Comparison of ENCODE assay signal across 19 cellular contexts in genomic region chr2:126832757-126833156, GRCh38.
DNase-seq lines count a peak whose midpoint lies in the region; ATAC-seq and TF ChIP-seq lines count a peak whose summit lies in the region.
"Had no signal": no experiment of that assay in that cellular context is flagged by ENCODE, and none has a peak within 500 bp of the region (broad histone marks: within the 10 kb centered on the region; RNA-seq: fewer than 3 reads in every experiment).

No MANE protein-coding gene starts in this region.

- no peak overlapping the region for H3K4me3 Mint-ChIP-seq in osteocyte (ENCODE audit: unreplicated experiment)
- H3K4me3 Mint-ChIP-seq in activated CD4-positive, alpha-beta memory T cell treated with anti-CD3 and anti-CD28 coated beads for 36 hours, result no peak overlapping the region
- H3K4me3 Mint-ChIP-seq: B cell; CD4-positive, alpha-beta T cell; CD8-positive, alpha-beta T cell had no signal

- no peak overlapping the region for H3K4me3 ChIP-seq in right atrium auricular region
- H3K4me3 ChIP-seq in lung, result no peak overlapping the region
- H3K4me3 ChIP-seq: A549; BLaER1 treated with 17β-estradiol and CSF1 and Interleukin-3, amounts not matched to agents 10 nM and 100 nM had no signal

- 84 to 95% methylated on average over 5 of the region's 5 CpGs for WGBS in lung, 2 donors

- CTCF ChIA-PET in activated CD4-positive, alpha-beta memory T cell treated with anti-CD3 and anti-CD28 coated beads for 36 hours (lab: Charles Lee), result no interaction called here

- H3K27me3 Mint-ChIP-seq in osteocyte (ENCODE audit: unreplicated experiment), result peaks cover 7% of the 10 kb centered on the region
- peaks cover 1% of the 10 kb centered on the region for H3K27me3 Mint-ChIP-seq in activated CD4-positive, alpha-beta memory T cell treated with anti-CD3 and anti-CD28 coated beads for 36 hours
- H3K27me3 Mint-ChIP-seq: B cell had no signal

- H3K27ac Mint-ChIP-seq in osteocyte (ENCODE audit: unreplicated experiment), result no peak overlapping the region
- H3K27ac Mint-ChIP-seq in activated CD4-positive, alpha-beta memory T cell treated with anti-CD3 and anti-CD28 coated beads for 36 hours, result no peak overlapping the region
- H3K27ac Mint-ChIP-seq: B cell; CD4-positive, alpha-beta T cell; CD8-positive, alpha-beta T cell had no signal

- no peaks in the 10 kb centered on the region for H3K4me1 Mint-ChIP-seq in osteocyte (ENCODE audit: unreplicated experiment)
- no peaks in the 10 kb centered on the region for H3K4me1 Mint-ChIP-seq in activated CD4-positive, alpha-beta memory T cell treated with anti-CD3 and anti-CD28 coated beads for 36 hours (ENCODE audit: low read depth)
- H3K4me1 Mint-ChIP-seq: B cell had no signal

- no peaks in the 10 kb centered on the region for H3K4me1 ChIP-seq in right atrium auricular region
- no peaks in the 10 kb centered on the region for H3K4me1 ChIP-seq in lung (ENCODE audit: control insufficient read depth in 2 of 2, insufficient read depth in 2 of 2, low read length in 2 of 2)
- H3K4me1 ChIP-seq: A549, Caco-2 had no signal

- H3K27me3 ChIP-seq in right atrium auricular region (no peaks in the 10 kb centered on the region), lung (ENCODE audit: control insufficient read depth, insufficient read depth) (no peaks in the 10 kb centered on the region)
- H3K27me3 ChIP-seq: BLaER1 treated with 17β-estradiol and CSF1 and Interleukin-3, amounts not matched to agents 10 nM and 100 nM had no signal

- no peaks in the 10 kb centered on the region for H3K36me3 ChIP-seq in right atrium auricular region
- H3K36me3 ChIP-seq in lung (ENCODE audit: control insufficient read depth in 2 of 2, insufficient read depth in 2 of 2, low read length in 2 of 2), result no peaks in the 10 kb centered on the region
- H3K36me3 ChIP-seq: BLaER1 treated with 17β-estradiol and CSF1 and Interleukin-3, amounts not matched to agents 10 nM and 100 nM had no signal

- no peaks in the 10 kb centered on the region for H3K9me3 Mint-ChIP-seq in osteocyte (ENCODE audit: unreplicated experiment)
- no peaks in the 10 kb centered on the region for H3K9me3 Mint-ChIP-seq in activated CD4-positive, alpha-beta memory T cell treated with anti-CD3 and anti-CD28 coated beads for 36 hours
- H3K9me3 Mint-ChIP-seq: CD4-positive, alpha-beta T cell; CD8-positive, alpha-beta T cell had no signal

- POLR2A ChIA-PET in activated CD4-positive, alpha-beta memory T cell treated with anti-CD3 and anti-CD28 coated beads for 36 hours (lab: Charles Lee), result no interaction called here

- peak; percentile 56 for DNase-seq in right atrium auricular region (ENCODE audit: low spot score)
- DNase-seq in cardiac septum (ENCODE audit: low spot score), result no peak
- DNase-seq in lung (ENCODE audit: low spot score), result peak; percentile 15
- DNase-seq in osteocyte (ENCODE audit: extremely low spot score, unreplicated experiment), result peak; percentile 67
- DNase-seq in activated naive CD4-positive, alpha-beta T cell treated with Interleukin-2 at 50 U/mL for 16 hours, result no peak
- DNase-seq in activated CD4-positive, alpha-beta memory T cell treated with anti-CD3 and anti-CD28 coated beads for 36 hours, result no peak
- DNase-seq in NCI-H2029 treated with DMSO at 0.1 percent for 48 hours (lab: John Stamatoyannopoulos, UW), result no peak
- DNase-seq: AML-193; Caco-2; Calu3; CD4-positive, alpha-beta T cell; CD8-positive, alpha-beta T cell; DMS79 treated with DMSO at 0.1 percent for 48 hours; GF-D8 had no signal

- intact Hi-C loops in cardiac septum (cut with DNase I), result no loop called here
- intact Hi-C loops in activated CD4-positive, alpha-beta memory T cell treated with anti-CD3 and anti-CD28 coated beads for 36 hours (cut with micrococcal nuclease), result no loop called here

- TF ChIP-seq CTCF in right atrium auricular region (IDR thresholded peaks at IDR 0.05) (no peak), lung (IDR thresholded peaks at IDR 0.05; ENCODE audit: control extremely low read depth, extremely low read depth) (no peak), osteocyte (IDR thresholded peaks at IDR 0.05) (no peak)

- no peaks in the 10 kb centered on the region for H3K36me3 Mint-ChIP-seq in osteocyte (ENCODE audit: unreplicated experiment)
- no peaks in the 10 kb centered on the region for H3K36me3 Mint-ChIP-seq in activated CD4-positive, alpha-beta memory T cell treated with anti-CD3 and anti-CD28 coated beads for 36 hours
- H3K36me3 Mint-ChIP-seq: CD8-positive, alpha-beta T cell had no signal

- H3K27ac ChIP-seq in right atrium auricular region (no peak overlapping the region), lung (ENCODE audit: low read depth in 1 of 2, low read length in 1 of 2) (no peak overlapping the region)
- H3K27ac ChIP-seq: 22Rv1, A549, C4-2B had no signal

- no peak for ATAC-seq in lung (ENCODE audit: insufficient read depth, low FRiP score)
- ATAC-seq: A549; CD8-positive, alpha-beta T cell had no signal

- H3K9me3 ChIP-seq in right atrium auricular region (no peaks in the 10 kb centered on the region), lung (ENCODE audit: control insufficient read depth in 2 of 2, insufficient read depth in 1 of 2, low read length in 1 of 2) (peaks cover 0 to 3% of the 10 kb centered on the region in 2 donors)
- H3K9me3 ChIP-seq: A549 had no signal

Comparison
In these comparisons a context has a peak if more than half of its experiments do, and no peak if none do; other contexts are left out.
1. DNase-seq: peak in right atrium auricular region (single experiment), lung (single experiment) and osteocyte (single experiment); none in cardiac septum (single experiment), activated naive CD4-positive, alpha-beta T cell treated with Interleukin-2 at 50 U/mL for 16 hours (single experiment), activated CD4-positive, alpha-beta memory T cell treated with anti-CD3 and anti-CD28 coated beads for 36 hours (single experiment) and NCI-H2029 treated with DMSO at 0.1 percent for 48 hours (single experiment).